ENCODE assay signal across 9 cellular contexts in genomic region chr12:61251076-61251475, GRCh38.
"Had no signal": no experiment of that assay in that cellular context is flagged by ENCODE, and none has a peak within 500 bp of the region (broad histone marks: within the 10 kb centered on the region; RNA-seq: fewer than 3 reads in every experiment).

No MANE protein-coding gene starts in this region.

- H3K4me3 Mint-ChIP-seq: GM23338, H9 had no signal

- H3K27ac Mint-ChIP-seq: GM23338, H9 had no signal

- H2AFZ ChIP-seq: GM23338 had no signal

- H3K4me1 Mint-ChIP-seq: GM23338, H9 had no signal

- FAIRE-seq: H1, H54, HTR-8/SVneo, K562 had no signal

- H3K4me3 ChIP-seq: GM23338, K562 had no signal

- DNase-seq: H9, HCEC 1CT, IMR-90, KG1 had no signal

- H3K4me2 ChIP-seq: GM23338 had no signal
